ENCODE assay signal across 1 cellular context in the genomic region with DNA sequence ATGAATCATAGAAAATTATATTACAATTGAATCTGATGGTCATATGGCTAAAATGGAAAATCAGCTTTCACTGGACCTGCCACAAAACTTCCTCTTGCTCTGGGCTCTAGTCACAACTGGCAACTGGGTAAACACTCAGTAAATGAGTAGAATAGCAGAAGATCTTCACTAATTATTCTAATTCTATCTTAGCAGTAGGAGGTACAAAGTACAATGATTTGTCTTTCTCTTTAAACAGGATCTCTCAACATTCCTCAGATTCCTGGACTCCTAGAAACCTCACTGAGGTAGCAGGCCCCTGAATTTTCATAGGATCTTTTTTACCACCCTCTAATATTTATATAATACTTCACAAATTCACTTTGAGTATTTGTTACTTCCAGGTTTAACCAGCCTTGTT.
TF ChIP-seq lines count a peak whose summit lies in the region.

No MANE protein-coding gene starts in this region.

TF ChIP-seq in GM23338, 12 proteins besides CTCF, POLR2A, EP300 and RAD21 (continued from another document):
- TF ChIP-seq, protein P1, sequence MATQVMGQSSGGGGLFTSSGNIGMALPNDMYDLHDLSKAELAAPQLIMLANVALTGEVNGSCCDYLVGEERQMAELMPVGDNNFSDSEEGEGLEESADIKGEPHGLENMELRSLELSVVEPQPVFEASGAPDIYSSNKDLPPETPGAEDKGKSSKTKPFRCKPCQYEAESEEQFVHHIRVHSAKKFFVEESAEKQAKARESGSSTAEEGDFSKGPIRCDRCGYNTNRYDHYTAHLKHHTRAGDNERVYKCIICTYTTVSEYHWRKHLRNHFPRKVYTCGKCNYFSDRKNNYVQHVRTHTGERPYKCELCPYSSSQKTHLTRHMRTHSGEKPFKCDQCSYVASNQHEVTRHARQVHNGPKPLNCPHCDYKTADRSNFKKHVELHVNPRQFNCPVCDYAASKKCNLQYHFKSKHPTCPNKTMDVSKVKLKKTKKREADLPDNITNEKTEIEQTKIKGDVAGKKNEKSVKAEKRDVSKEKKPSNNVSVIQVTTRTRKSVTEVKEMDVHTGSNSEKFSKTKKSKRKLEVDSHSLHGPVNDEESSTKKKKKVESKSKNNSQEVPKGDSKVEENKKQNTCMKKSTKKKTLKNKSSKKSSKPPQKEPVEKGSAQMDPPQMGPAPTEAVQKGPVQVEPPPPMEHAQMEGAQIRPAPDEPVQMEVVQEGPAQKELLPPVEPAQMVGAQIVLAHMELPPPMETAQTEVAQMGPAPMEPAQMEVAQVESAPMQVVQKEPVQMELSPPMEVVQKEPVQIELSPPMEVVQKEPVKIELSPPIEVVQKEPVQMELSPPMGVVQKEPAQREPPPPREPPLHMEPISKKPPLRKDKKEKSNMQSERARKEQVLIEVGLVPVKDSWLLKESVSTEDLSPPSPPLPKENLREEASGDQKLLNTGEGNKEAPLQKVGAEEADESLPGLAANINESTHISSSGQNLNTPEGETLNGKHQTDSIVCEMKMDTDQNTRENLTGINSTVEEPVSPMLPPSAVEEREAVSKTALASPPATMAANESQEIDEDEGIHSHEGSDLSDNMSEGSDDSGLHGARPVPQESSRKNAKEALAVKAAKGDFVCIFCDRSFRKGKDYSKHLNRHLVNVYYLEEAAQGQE (IDR thresholded peaks at IDR 0.05; ENCODE audit: unreplicated experiment), result no peak
- no peak for TF ChIP-seq EZH2 (IDR thresholded peaks at IDR 0.05; ENCODE audit: low read depth, unreplicated experiment)
